Comparison of ENCODE assay signal across 8 cellular contexts in the genomic region with DNA sequence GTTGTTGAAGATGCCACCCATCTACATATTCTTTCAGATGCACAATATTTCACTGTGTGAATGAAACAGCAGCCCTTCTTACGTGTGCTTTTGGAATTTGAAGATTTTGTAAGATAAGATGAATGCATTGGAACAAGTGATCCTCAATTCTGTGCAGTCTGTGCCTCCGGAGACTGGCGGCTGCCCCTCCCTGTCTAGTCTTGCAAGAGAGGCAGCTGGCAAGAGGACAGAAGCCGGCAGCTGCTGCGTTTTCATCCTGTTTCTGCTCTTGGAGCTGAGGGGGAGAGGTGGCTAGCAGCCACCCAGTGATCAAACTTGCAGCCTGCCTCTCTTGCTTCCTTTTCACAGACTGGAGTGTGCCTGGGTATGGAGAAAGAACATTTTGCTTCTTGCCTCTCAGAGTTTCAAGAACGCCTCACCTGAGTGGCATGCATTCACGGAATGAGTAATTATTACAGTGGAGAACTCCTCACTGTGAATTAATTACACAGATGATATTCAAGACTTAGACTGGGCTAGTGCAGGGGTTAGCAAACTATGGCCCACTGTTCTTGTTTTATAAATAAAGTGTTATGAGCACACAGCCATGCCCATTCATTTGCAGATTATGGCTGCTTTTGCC. TPM values are rescaled to one million over a fixed set of nuclear protein-coding genes. Genes with fewer than 3 reads are reported as not detected.
DNase-seq lines count a peak whose midpoint lies in the region; ATAC-seq and TF ChIP-seq lines count a peak whose summit lies in the region.
"Not testable (repeated sequence)": the region's sequence is repeated elsewhere in the genome, so short reads cannot be mapped to it uniquely, and the experiment has no call there.

No MANE protein-coding gene starts in this region.

- TF ChIP-seq POLR2A in heart left ventricle (IDR thresholded peaks at IDR 0.05); gastrocnemius medialis (IDR thresholded peaks at IDR 0.05): not testable (repeated sequence)

- H3K36me3 ChIP-seq in GM23248 (ENCODE audit: low read depth); heart left ventricle; mucosa of descending colon (ENCODE audit: low read depth); gastrocnemius medialis: not testable (repeated sequence)

- H3K4me3 ChIP-seq in GM23248, heart left ventricle, mucosa of descending colon, gastrocnemius medialis: not testable (repeated sequence)

- CTCF ChIA-PET in RWPE1 (lab: Yijun Ruan, JAX) = not testable (repeated sequence)

- not testable (repeated sequence) for H3K9ac ChIP-seq in GM23248

- H3K4me1 ChIP-seq in GM23248 (ENCODE audit: insufficient read depth); heart left ventricle; mucosa of descending colon (ENCODE audit: low read depth); gastrocnemius medialis: not testable (repeated sequence)

- H3K27ac ChIP-seq in GM23248 = peak overlapping the region; percentile 40
- H3K27ac ChIP-seq in RWPE1 = peak overlapping the region; percentile 69; the same call in 1 of the 2 replicates
- H3K27ac ChIP-seq in heart left ventricle, gastrocnemius medialis: not testable (repeated sequence)

- TF ChIP-seq CTCF in RWPE1 (conservative IDR thresholded peaks at IDR 0.05; ENCODE audit: low read depth); heart left ventricle (IDR thresholded peaks at IDR 0.05); mucosa of descending colon (IDR thresholded peaks at IDR 0.05); gastrocnemius medialis (IDR thresholded peaks at IDR 0.05 in 4 of 5, conservative IDR thresholded peaks at IDR 0.05 in 1 of 5): not testable (repeated sequence)

- not testable (repeated sequence) for H3K9me3 ChIP-seq in GM23248 (ENCODE audit: low read depth); heart left ventricle; mucosa of descending colon; gastrocnemius medialis

- in situ Hi-C loops in GM23248 (cut with MboI); gastrocnemius medialis (cut with MboI; ENCODE audit: low sequenced_read_pairs in 4 of 4): not testable (repeated sequence)

- not testable (repeated sequence) for H2AFZ ChIP-seq in GM23248

- not testable (repeated sequence) for H3K9me2 ChIP-seq in GM23248 (ENCODE audit: insufficient read depth)

- peak; percentile 36 for ATAC-seq in esophagus mucosa
- ATAC-seq in heart left ventricle = peak; percentile 43 to 85 (median 77)
- peak; percentile 37 for ATAC-seq in left colon
- ATAC-seq in mucosa of descending colon = peak; percentile 52
- peak; percentile 32 to 50 for ATAC-seq in gastrocnemius medialis

- 11 to 16% methylated on average over 5 of the region's 7 CpGs for WGBS in GM23248 (ENCODE audit: low coverage in 1 of 2, low lambda C conversion rate in 2 of 2, missing lambda C conversion rate in 2 of 2), 2 experiments
- WGBS in heart left ventricle, 4 donors = 20 to 57% (median 51%) methylated on average over 1 to 5 of the region's 7 CpGs

- not testable (repeated sequence) for DNase-seq in GM23248; RWPE1 (ENCODE audit: low spot score); heart left ventricle; left colon; mucosa of descending colon; gastrocnemius medialis
- DNase-seq in activated CD8-positive, alpha-beta memory T cell treated with anti-CD3 and anti-CD28 coated beads for 24 hours = peak; percentile 11

- not testable (repeated sequence) for H3F3A ChIP-seq in GM23248 (ENCODE audit: insufficient read depth)

- not testable (repeated sequence) for H4K20me1 ChIP-seq in GM23248 (ENCODE audit: insufficient read depth)

- not testable (repeated sequence) for H3K79me2 ChIP-seq in GM23248 (ENCODE audit: insufficient read depth)

- POLR2A ChIA-PET in RWPE1 (lab: Yijun Ruan, JAX; ENCODE audit: low non-redundant PET) = not testable (repeated sequence)

- H3K4me2 ChIP-seq in GM23248 (ENCODE audit: unreplicated experiment) = peak overlapping the region; percentile 58

- not testable (repeated sequence) for H3K27me3 ChIP-seq in GM23248 (replicated peaks; ENCODE audit: insufficient read depth); heart left ventricle; gastrocnemius medialis

- intact Hi-C loops in heart left ventricle (cut with DNase I); left colon (cut with DNase I, micrococcal nuclease); mucosa of descending colon (cut with DNase I, micrococcal nuclease); gastrocnemius medialis (cut with DNase I; ENCODE audit: low total_unique reads): not testable (repeated sequence)

RNA-seq across cellular contexts. Expression of a gene that starts 35.5 kb away (rescaled TPM):
- 73.2 and 78.5 TPM in 2 replicates for total RNA-seq in GM23248 (2014; rRNA removed; shearing (Covaris generic))
- 29.8 and 41.1 TPM in 2 replicates for polyA plus RNA-seq in GM23248 (2016; fragmentation: Nextera tagmentation; extraction: Ambion mirVana)
- total RNA-seq in esophagus mucosa = 29.5 TPM
- total RNA-seq in heart left ventricle = 10 to 100 TPM; 24.7 to 54.2 (median 40.7) TPM
- polyA plus RNA-seq in heart left ventricle = 10 to 100 TPM; 32.2 to 65.3 TPM
- 10 to 100 TPM; 54.7 to 73.6 TPM for total RNA-seq in left colon
- total RNA-seq in mucosa of descending colon = 100 to 1,000 TPM in 1 of 3 donors, 10 to 100 TPM in 2; 61.6 to 149 (median 96.3) TPM
- total RNA-seq in gastrocnemius medialis = 10 to 100 TPM; 19.6 to 53.1 (median 25.7) TPM
